Comparison of ENCODE assay signal across 10 cellular contexts in the genomic region with DNA sequence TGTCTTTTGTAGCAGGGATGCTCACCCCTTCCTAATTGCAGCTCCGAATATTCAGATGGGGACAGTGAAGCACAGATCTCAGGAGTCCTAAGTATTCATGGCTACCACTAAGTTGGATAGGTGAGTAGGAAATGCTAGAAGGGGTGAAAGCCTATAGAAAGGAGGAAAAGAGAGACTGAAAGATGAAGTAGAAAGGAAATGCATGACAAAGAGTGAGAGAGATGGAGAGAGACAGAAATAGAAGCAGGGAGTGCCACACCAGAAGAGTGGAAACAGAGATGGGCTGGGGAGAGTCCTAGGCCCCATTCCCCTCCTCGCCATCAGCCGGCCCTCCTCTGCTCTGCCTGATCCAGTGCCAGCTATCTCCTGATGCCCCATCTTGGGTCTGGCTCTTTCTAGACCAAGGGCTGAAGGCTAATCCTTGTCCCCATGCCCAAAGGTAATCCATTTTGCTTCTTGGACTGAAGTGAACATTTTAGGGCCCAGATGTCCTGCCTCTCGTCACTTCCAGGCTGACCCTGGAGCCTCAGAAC. TPM values are rescaled to one million over a fixed set of nuclear protein-coding genes. Genes with fewer than 3 reads are reported as not detected.
DNase-seq lines count a peak whose midpoint lies in the region; ATAC-seq and TF ChIP-seq lines count a peak whose summit lies in the region.
"Had no signal": no experiment of that assay in that cellular context is flagged by ENCODE, and none has a peak within 500 bp of the region (broad histone marks: within the 10 kb centered on the region; RNA-seq: fewer than 3 reads in every experiment).

No MANE protein-coding gene starts in this region.

- peaks cover 36% of the 10 kb centered on the region for H3K36me3 ChIP-seq in SJCRH30
- H3K36me3 ChIP-seq in esophagus muscularis mucosa = peaks cover 7 to 33% (median 32%) of the 10 kb centered on the region in 4 donors
- peaks cover 55% of the 10 kb centered on the region for H3K36me3 ChIP-seq in skeletal muscle satellite cell (ENCODE audit: insufficient read depth, low read length)
- peaks cover 0 to 2% of the 10 kb centered on the region in 2 donors for H3K36me3 ChIP-seq in prostate gland

- peak overlapping the region; percentile 100 for H3K9ac ChIP-seq in skeletal muscle satellite cell (ENCODE audit: low read depth, low read length)

- TF ChIP-seq CTCF in esophagus muscularis mucosa (IDR thresholded peaks at IDR 0.05) (no peak), prostate gland (IDR thresholded peaks at IDR 0.05) (no peak)

- peak overlapping the region; percentile 98 for H3K4me2 ChIP-seq in skeletal muscle satellite cell (ENCODE audit: low read length)

- intact Hi-C loops in esophagus muscularis mucosa (cut with DNase I) (loop anchor here (5.0 kb wide), 1 partner anchor 40 kb away; no protein-coding TSS in a partner anchor), prostate gland (cut with DNase I) (loop anchor here (10.0 kb wide), 1 partner anchor 168 kb away; no protein-coding TSS in a partner anchor)

- TF ChIP-seq POLR2A in esophagus muscularis mucosa (IDR thresholded peaks at IDR 0.05; ENCODE audit: low read depth) = no peak
- TF ChIP-seq POLR2A in prostate gland (IDR thresholded peaks at IDR 0.05) = no peak

- DNase-seq in G401 (ENCODE audit: low spot score) (peak; percentile 45), SJCRH30 (no peak), esophagus muscularis mucosa (ENCODE audit: extremely low spot score) (no peak), T1000 (lab: John Stamatoyannopoulos, UW) (no peak), prostate gland (ENCODE audit: low spot score) (no peak)
- DNase-seq: occipital lobe had no signal

- H3K4me3 ChIP-seq in SJCRH30 (no peak overlapping the region), esophagus muscularis mucosa (peak overlapping the region in 2 of 4 donors; percentile 73 to 95), skeletal muscle satellite cell (ENCODE audit: low read length) (peak overlapping the region; percentile 99), prostate gland (no peak overlapping the region)

- in situ Hi-C loops in G401 (cut with HindIII; ENCODE audit: low sequenced_read_pairs) = no loop called here

- H3K27ac ChIP-seq in SJCRH30 (peak overlapping the region; percentile 32), esophagus muscularis mucosa (replicated peaks in 1 of 4) (peak overlapping the region; percentile 89 to 96 (median 91)), prostate gland (no peak overlapping the region)

- WGBS in esophagus muscularis mucosa = 75% methylated on average over 4 of the region's 4 CpGs
- 87% methylated on average over 4 of the region's 4 CpGs for WGBS in prostate gland

- H3K9me3 ChIP-seq in SJCRH30 (replicated peaks) (no peaks in the 10 kb centered on the region), esophagus muscularis mucosa (no peaks in the 10 kb centered on the region), skeletal muscle satellite cell (replicated peaks; ENCODE audit: low read length) (no peaks in the 10 kb centered on the region), prostate gland (no peaks in the 10 kb centered on the region)

- TF ChIP-seq EP300 in esophagus muscularis mucosa (IDR thresholded peaks at IDR 0.05) = no peak

- H3K4me1 ChIP-seq in SJCRH30 (peaks cover 33% of the 10 kb centered on the region), esophagus muscularis mucosa (peaks cover 61 to 68% (median 63%) of the 10 kb centered on the region in 4 donors), skeletal muscle satellite cell (ENCODE audit: control insufficient read depth, insufficient read depth, low read length) (peaks cover 45% of the 10 kb centered on the region), prostate gland (replicated peaks) (peaks cover 13% of the 10 kb centered on the region)

- ATAC-seq in GM18867 (IDR thresholded peaks at IDR 0.05; ENCODE audit: unreplicated experiment) (no peak), HG03097 (IDR thresholded peaks at IDR 0.05; ENCODE audit: low FRiP score, unreplicated experiment) (no peak)

- H3K27me3 ChIP-seq in SJCRH30 (no peaks in the 10 kb centered on the region), esophagus muscularis mucosa (no peaks in the 10 kb centered on the region), skeletal muscle satellite cell (ENCODE audit: control insufficient read depth, insufficient read depth, low read length) (no peaks in the 10 kb centered on the region), prostate gland (replicated peaks; ENCODE audit: insufficient read depth) (no peaks in the 10 kb centered on the region)

RNA-seq across cellular contexts. Expression of gene PEA15, which starts 2.0 kb away (rescaled TPM):
- 42.2 and 72.2 TPM in 2 replicates for total RNA-seq in G401 (2014; rRNA removed; shearing (Covaris generic))
- 92.7 and 97.9 TPM in 2 replicates for total RNA-seq in SJCRH30 (2014; rRNA removed; shearing (Covaris generic))
- 100 to 1,000 TPM; 161 to 286 (median 239) TPM for total RNA-seq in esophagus muscularis mucosa
- 91.0 and 138 TPM in 2 replicates for total RNA-seq in skeletal muscle satellite cell (2012; rRNA removed)
- total RNA-seq in prostate gland = 100 to 1,000 TPM in 1 of 2 donors, 10 to 100 TPM in 1; 50.4 to 184 TPM

RNA-seq across cellular contexts. Expression of gene CASQ1, which starts 16.8 kb away (rescaled TPM):
- total RNA-seq in G401 (2014; rRNA removed; shearing (Covaris generic)) = 0.71 TPM in 1 of 2 replicates, not detected in the other
- total RNA-seq in SJCRH30 (2014; rRNA removed; shearing (Covaris generic)) = 0.15 and 0.49 TPM in 2 replicates
- 1 to 10 TPM; 2.9 to 4.9 (median 4.6) TPM for total RNA-seq in esophagus muscularis mucosa
- not detected in 2 replicates for total RNA-seq in skeletal muscle satellite cell (2012; rRNA removed)
- 1 to 10 TPM; 1.2 to 3.0 TPM for total RNA-seq in prostate gland
- total RNA-seq: epithelial cell of proximal tubule had no signal

RNA-seq across cellular contexts. Expression of gene DCAF8, which starts 55.2 kb away (rescaled TPM):
- 69.8 and 77.1 TPM in 2 replicates for total RNA-seq in G401 (2014; rRNA removed; shearing (Covaris generic))
- total RNA-seq in SJCRH30 (2014; rRNA removed; shearing (Covaris generic)) = 40.7 and 53.6 TPM in 2 replicates
- total RNA-seq in esophagus muscularis mucosa (100 to 1,000 TPM; 111 to 191 (median 172) TPM), prostate gland (100 to 1,000 TPM; 133 to 172 TPM)
- 49.1 and 56.0 TPM in 2 replicates for total RNA-seq in skeletal muscle satellite cell (2012; rRNA removed)

RNA-seq across cellular contexts. Expression of gene ATP1A4, which starts 55.8 kb away (rescaled TPM):
- total RNA-seq in G401 (2014; rRNA removed; shearing (Covaris generic)) = not detected in 2 replicates
- total RNA-seq in SJCRH30 (2014; rRNA removed; shearing (Covaris generic)) = not detected in 2 replicates
- total RNA-seq in esophagus muscularis mucosa = 1 to 10 TPM in 1 of 4 donors, under 1 TPM in 2, not detected in 1; 0.17 to 2.1 (median 0.98) TPM
- not detected in 2 replicates for total RNA-seq in skeletal muscle satellite cell (2012; rRNA removed)
- total RNA-seq in prostate gland = 1 to 10 TPM; 2.8 to 5.2 TPM
- total RNA-seq: epithelial cell of proximal tubule had no signal

Comparison
In these comparisons a context has a peak if more than half of its experiments do, and no peak if none do; other contexts are left out.
1. H3K27ac ChIP-seq: peak in SJCRH30 (single experiment) and esophagus muscularis mucosa (4 of 4); none in prostate gland (0 of 2).